In genomic region chr1:154683820-154684219, GRCh38 we compare ENCODE assay signal across 35 cellular contexts.
"Had no signal": no experiment of that assay in that cellular context is flagged by ENCODE, and none has a peak within 500 bp of the region (broad histone marks: within the 10 kb centered on the region; RNA-seq: fewer than 3 reads in every experiment).

No MANE protein-coding gene starts in this region.

- DNase-seq: Karpas-422, Kasumi-1, MG63, MM.1S, MV-4-11, NCI-H1048, NCI-H1092, NCI-H1092 treated with DMSO at 0.1 percent for 48 hours, NCI-H1105, NCI-H1105 treated with DMSO at 0.1 percent for 48 hours, NCI-H1417, NCI-H1417 treated with DMSO at 0.1 percent for 48 hours, NCI-H1436, NCI-H1436 treated with DMSO at 0.1 percent for 48 hours, NCI-H146, NCI-H1694, NCI-H1694 treated with DMSO at 0.1 percent for 48 hours, NCI-H187, NCI-H187 treated with DMSO at 0.1 percent for 48 hours, NCI-H1930, NCI-H2029, NCI-H2029 treated with DMSO at 0.1 percent for 48 hours, NCI-H2081, NCI-H2081 treated with DMSO at 0.1 percent for 48 hours, NCI-H2107, NCI-H2171, NCI-H2171 treated with DMSO at 0.1 percent for 48 hours, NCI-H2227 treated with DMSO at 0.1 percent for 48 hours, NCI-H226, NCI-H345, NCI-H446, NCI-H446 treated with DMSO at 0.1 percent for 48 hours, NCI-H510A, NCI-H510A treated with DMSO at 0.1 percent for 48 hours, NCI-H524 had no signal

- H3K9me3 ChIP-seq: MG63 had no signal

- H3K36me3 ChIP-seq: MG63 had no signal

- H3K4me3 ChIP-seq: MG63 had no signal
